In genomic region chr4:70039928-70040327, GRCh38 we compare ENCODE assay signal across 14 cellular contexts. TPM values are rescaled to one million over a fixed set of nuclear protein-coding genes. Genes with fewer than 3 reads are reported as not detected.
"Had no signal": no experiment of that assay in that cellular context is flagged by ENCODE, and none has a peak within 500 bp of the region (broad histone marks: within the 10 kb centered on the region; RNA-seq: fewer than 3 reads in every experiment).

No MANE protein-coding gene starts in this region.

RNA-seq across cellular contexts. Expression of gene HTN1, which starts 10.3 kb away (rescaled TPM):
- total RNA-seq: activated B cell treated with CpG ODN at 0.5 μM for 24 hours; activated CD4-positive, alpha-beta memory T cell treated with anti-CD3 and anti-CD28 coated beads for 36 hours; activated CD4-positive, alpha-beta memory T cell treated with anti-CD3 and anti-CD28 coated beads, Interleukin-2, amount 10 ng/mL, durations not matched to agents 7 days and 5 days; activated CD4-positive, alpha-beta T cell treated with anti-CD3 and anti-CD28 coated beads for 36 hours; activated CD4-positive, alpha-beta T cell treated with anti-CD3 and anti-CD28 coated beads, Interleukin-2, amount 10 ng/mL, durations not matched to agents 24 days and 14 days; activated CD4-positive, alpha-beta T cell treated with anti-CD3 and anti-CD28 coated beads, Interleukin-2, amount 10 ng/mL, durations not matched to agents 7 days and 5 days; activated CD8-positive, alpha-beta memory T cell treated with anti-CD3 and anti-CD28 coated beads for 36 hours; activated CD8-positive, alpha-beta memory T cell treated with anti-CD3 and anti-CD28 coated beads, Interleukin-2, amount 10 ng/mL, durations not matched to agents 7 days and 5 days; activated CD8-positive, alpha-beta T cell treated with anti-CD3 and anti-CD28 coated beads for 36 hours; activated CD8-positive, alpha-beta T cell treated with anti-CD3 and anti-CD28 coated beads, Interleukin-2, amount 10 ng/mL, durations not matched to agents 7 days and 5 days; T-helper 1 cell treated with Interleukin-12 subunit alpha and Interleukin-12 subunit beta and Interleukin-4 antibody, amounts not matched to agents 30 ng/mL and 1 ng/mL, for 36 hours; T-helper 17 cell; T-helper 2 cell treated with Interferon-gamma antibody and Interleukin-4, amounts not matched to agents 100 ng/mL and 5 ng/mL, for 36 hours; WTC11 had no signal

RNA-seq across cellular contexts. Expression of gene HTN3, which starts 11.7 kb away (rescaled TPM):
- total RNA-seq: activated B cell treated with CpG ODN at 0.5 μM for 24 hours; activated CD4-positive, alpha-beta memory T cell treated with anti-CD3 and anti-CD28 coated beads for 36 hours; activated CD4-positive, alpha-beta memory T cell treated with anti-CD3 and anti-CD28 coated beads, Interleukin-2, amount 10 ng/mL, durations not matched to agents 7 days and 5 days; activated CD4-positive, alpha-beta T cell treated with anti-CD3 and anti-CD28 coated beads for 36 hours; activated CD4-positive, alpha-beta T cell treated with anti-CD3 and anti-CD28 coated beads, Interleukin-2, amount 10 ng/mL, durations not matched to agents 24 days and 14 days; activated CD4-positive, alpha-beta T cell treated with anti-CD3 and anti-CD28 coated beads, Interleukin-2, amount 10 ng/mL, durations not matched to agents 7 days and 5 days; activated CD8-positive, alpha-beta memory T cell treated with anti-CD3 and anti-CD28 coated beads for 36 hours; activated CD8-positive, alpha-beta memory T cell treated with anti-CD3 and anti-CD28 coated beads, Interleukin-2, amount 10 ng/mL, durations not matched to agents 7 days and 5 days; activated CD8-positive, alpha-beta T cell treated with anti-CD3 and anti-CD28 coated beads for 36 hours; activated CD8-positive, alpha-beta T cell treated with anti-CD3 and anti-CD28 coated beads, Interleukin-2, amount 10 ng/mL, durations not matched to agents 7 days and 5 days; T-helper 1 cell treated with Interleukin-12 subunit alpha and Interleukin-12 subunit beta and Interleukin-4 antibody, amounts not matched to agents 30 ng/mL and 1 ng/mL, for 36 hours; T-helper 17 cell; T-helper 2 cell treated with Interferon-gamma antibody and Interleukin-4, amounts not matched to agents 100 ng/mL and 5 ng/mL, for 36 hours; WTC11 had no signal

RNA-seq across cellular contexts. Expression of gene STATH, which starts 44.2 kb away (rescaled TPM):
- total RNA-seq: activated B cell treated with CpG ODN at 0.5 μM for 24 hours; activated CD4-positive, alpha-beta memory T cell treated with anti-CD3 and anti-CD28 coated beads for 36 hours; activated CD4-positive, alpha-beta memory T cell treated with anti-CD3 and anti-CD28 coated beads, Interleukin-2, amount 10 ng/mL, durations not matched to agents 7 days and 5 days; activated CD4-positive, alpha-beta T cell treated with anti-CD3 and anti-CD28 coated beads for 36 hours; activated CD4-positive, alpha-beta T cell treated with anti-CD3 and anti-CD28 coated beads, Interleukin-2, amount 10 ng/mL, durations not matched to agents 24 days and 14 days; activated CD4-positive, alpha-beta T cell treated with anti-CD3 and anti-CD28 coated beads, Interleukin-2, amount 10 ng/mL, durations not matched to agents 7 days and 5 days; activated CD8-positive, alpha-beta memory T cell treated with anti-CD3 and anti-CD28 coated beads for 36 hours; activated CD8-positive, alpha-beta memory T cell treated with anti-CD3 and anti-CD28 coated beads, Interleukin-2, amount 10 ng/mL, durations not matched to agents 7 days and 5 days; activated CD8-positive, alpha-beta T cell treated with anti-CD3 and anti-CD28 coated beads for 36 hours; activated CD8-positive, alpha-beta T cell treated with anti-CD3 and anti-CD28 coated beads, Interleukin-2, amount 10 ng/mL, durations not matched to agents 7 days and 5 days; T-helper 1 cell treated with Interleukin-12 subunit alpha and Interleukin-12 subunit beta and Interleukin-4 antibody, amounts not matched to agents 30 ng/mL and 1 ng/mL, for 36 hours; T-helper 17 cell; T-helper 2 cell treated with Interferon-gamma antibody and Interleukin-4, amounts not matched to agents 100 ng/mL and 5 ng/mL, for 36 hours; WTC11 had no signal
